8 cellular contexts compared by ENCODE assay signal in the genomic region with DNA sequence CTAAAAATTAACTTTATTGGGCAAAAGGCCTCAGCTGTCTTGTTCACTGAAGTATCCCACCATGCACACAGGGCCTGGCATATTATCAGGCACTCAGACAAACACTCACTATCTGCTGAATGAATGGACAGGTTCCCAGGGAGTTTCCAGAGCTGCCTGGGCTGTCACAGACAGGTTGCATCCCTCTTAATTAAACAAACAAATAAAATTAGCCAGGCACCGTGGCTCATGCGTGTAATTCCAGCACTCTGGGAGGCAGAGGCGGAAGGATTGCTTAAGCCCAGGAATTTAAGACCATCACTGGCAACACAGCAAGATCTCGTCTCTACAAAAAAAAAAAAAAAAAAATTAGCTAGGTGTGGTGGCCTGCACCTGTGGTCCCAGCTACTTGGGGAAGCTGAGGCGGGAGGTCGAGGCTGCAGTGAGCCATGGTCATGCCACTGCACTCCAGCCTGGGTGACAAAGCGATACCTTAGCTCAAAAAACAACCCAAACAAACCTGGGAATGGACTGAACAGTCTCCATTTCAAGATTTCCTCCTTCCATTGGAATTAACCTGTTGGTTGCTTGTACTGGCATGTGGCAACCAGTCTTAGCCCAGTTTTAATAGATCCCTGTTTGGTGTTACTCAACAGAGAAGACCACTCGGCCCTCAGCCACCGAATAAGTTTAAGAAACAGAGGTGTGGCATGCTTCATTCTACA. TPM values are rescaled to one million over a fixed set of nuclear protein-coding genes. Genes with fewer than 3 reads are reported as not detected.
DNase-seq lines count a peak whose midpoint lies in the region; ATAC-seq, FAIRE-seq and TF ChIP-seq lines count a peak whose summit lies in the region.

No MANE protein-coding gene starts in this region.

- DNase-seq in HFFc6 = no peak
- no peak for DNase-seq in caudate nucleus (lab: John Stamatoyannopoulos, UW)
- no peak for DNase-seq in naive B cell
- DNase-seq in GF-D8 (lab: John Stamatoyannopoulos, UW) = no peak
- no peak for DNase-seq in GM12892 (ENCODE audit: insufficient read length)

- H3K27me3 Mint-ChIP-seq in HFFc6 (ENCODE audit: insufficient read depth) (no peaks in the 10 kb centered on the region), naive B cell (no peaks in the 10 kb centered on the region)

- peak overlapping the region; percentile 87 for H3K27ac ChIP-seq in 22Rv1
- H3K27ac ChIP-seq in caudate nucleus (ENCODE audit: low read depth, low read length) = peak overlapping the region; percentile 92

- ATAC-seq in naive B cell (ENCODE audit: low read depth in 2 of 2) (no peak), HG02840 (IDR thresholded peaks at IDR 0.05; ENCODE audit: low FRiP score, unreplicated experiment) (no peak), HG02763 (IDR thresholded peaks at IDR 0.05; ENCODE audit: unreplicated experiment) (no peak)

- no peak for FAIRE-seq in GM12892 (lab: Jason Lieb, UNC)

- TF ChIP-seq CTCF in 22Rv1 (IDR thresholded peaks at IDR 0.05) = no peak
- no peak for TF ChIP-seq CTCF in HFFc6 (IDR thresholded peaks at IDR 0.05)

- H3K27ac Mint-ChIP-seq in HFFc6 = peak overlapping the region; percentile 91
- H3K27ac Mint-ChIP-seq in naive B cell = peak overlapping the region in 4 of 6 donors; percentile 71 to 93 (median 85)

- no peaks in the 10 kb centered on the region for H3K9me3 Mint-ChIP-seq in HFFc6
- H3K9me3 Mint-ChIP-seq in naive B cell = no peaks in the 10 kb centered on the region

- H3K4me3 Mint-ChIP-seq in HFFc6 (peak overlapping the region; percentile 89), naive B cell (peak overlapping the region in 6 of 8 donors; percentile 82 to 93 (median 90))

- peaks cover 13% of the 10 kb centered on the region for H3K36me3 Mint-ChIP-seq in HFFc6 (ENCODE audit: low read depth)
- no peaks in the 10 kb centered on the region for H3K36me3 Mint-ChIP-seq in naive B cell

- no peak for TF ChIP-seq POLR2A in GM12892 (IDR thresholded peaks at IDR 0.05; ENCODE audit: low read depth, low read length)

- H3K4me1 Mint-ChIP-seq in HFFc6 (ENCODE audit: low read depth) (peaks cover 26% of the 10 kb centered on the region), naive B cell (peaks cover 18 to 29% (median 24%) of the 10 kb centered on the region in 3 donors)

RNA-seq across cellular contexts. Expression of a gene that starts 1.3 kb away (rescaled TPM):
- total RNA-seq in HFFc6 (2021; fragmentation: NEBNext Ultra II Directional; extraction: Animal tissue kit (Norgen Biotek cat#: 25700)) = 10 to 100 TPM; 72.9 to 96.2 (median 84.5) TPM
- 10 to 100 TPM; 31.0 to 60.8 (median 38.1) TPM for polyA plus RNA-seq in naive B cell (ENCODE audit: low read depth in 6 of 6)
- 12.1 TPM for polyA plus RNA-seq in GM12892 (2012; ENCODE audit: missing spikeins)

RNA-seq across cellular contexts. Expression of a gene that starts 44.5 kb away (rescaled TPM):
- under 1 TPM in 3 of 6 experiments, not detected in 3; 0.15 to 0.52 (median 0.28) TPM for total RNA-seq in HFFc6 (2021; fragmentation: NEBNext Ultra II Directional; extraction: Animal tissue kit (Norgen Biotek cat#: 25700))
- 10 to 100 TPM in 2 of 6 donors, 1 to 10 TPM in 4; 2.5 to 13.9 (median 8.3) TPM for polyA plus RNA-seq in naive B cell (ENCODE audit: low read depth in 6 of 6)
- 25.5 TPM for polyA plus RNA-seq in GM12892 (2012; ENCODE audit: missing spikeins)
